Comparison of ENCODE assay signal across 1 cellular context in genomic region chr10:65231148-65231547, GRCh38.
TF ChIP-seq lines count a peak whose summit lies in the region.

No MANE protein-coding gene starts in this region.

TF ChIP-seq in WTC11, 78 proteins besides CTCF, POLR2A, EP300 and RAD21 (continued from another document):
- TF ChIP-seq E2F5 (CRISPR knock-in tag; IDR thresholded peaks at IDR 0.05): no peak
- no peak for TF ChIP-seq ATF2 (CRISPR knock-in tag; IDR thresholded peaks at IDR 0.05; ENCODE audit: borderline replicate concordance, low read depth)
- TF ChIP-seq TP53 (CRISPR knock-in tag; IDR thresholded peaks at IDR 0.05): no peak
- TF ChIP-seq ZNF423 (CRISPR knock-in tag; IDR thresholded peaks at IDR 0.05): peak; percentile 49; the same call in 1 of the 2 replicates
- no peak for TF ChIP-seq PRDM15 (CRISPR knock-in tag; IDR thresholded peaks at IDR 0.05)
